ENCODE assay signal across 8 cellular contexts in the genomic region with DNA sequence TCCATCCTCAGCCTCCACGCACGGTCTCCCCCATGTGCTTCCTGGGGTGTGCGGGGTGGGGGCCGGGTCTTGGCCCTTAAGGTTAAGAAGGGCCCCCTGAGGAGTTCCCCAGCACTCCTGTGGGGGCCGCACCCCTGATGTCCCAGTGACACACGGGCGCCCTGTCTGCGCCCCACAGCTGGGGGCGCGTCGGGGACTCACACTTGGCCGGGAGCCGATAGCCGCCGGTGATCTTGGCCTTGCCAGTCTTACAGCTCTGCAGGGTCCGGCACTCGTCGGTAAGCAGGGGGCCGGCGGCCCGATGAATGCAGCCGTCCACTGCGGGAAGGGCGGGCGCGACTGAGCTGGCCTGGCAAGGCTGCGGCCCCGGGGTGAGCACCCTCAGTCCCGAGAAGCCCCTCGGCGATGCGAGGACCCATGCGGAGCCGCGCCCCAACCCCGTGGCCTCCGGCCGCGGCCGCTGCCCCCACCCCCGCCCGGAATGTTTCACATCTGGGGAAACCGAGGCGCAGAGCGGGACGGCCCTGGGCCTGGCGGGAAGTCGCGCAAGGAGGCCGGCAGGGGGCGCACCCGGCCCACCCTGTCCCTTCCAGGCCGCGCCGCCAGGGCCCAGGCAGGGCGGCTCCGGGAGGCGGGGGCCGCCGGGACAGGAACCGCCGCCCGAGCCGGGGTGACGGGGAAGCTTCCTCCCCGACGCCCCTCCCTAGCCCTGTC. TPM values are rescaled to one million over a fixed set of nuclear protein-coding genes. Genes with fewer than 3 reads are reported as not detected.
DNase-seq lines count a peak whose midpoint lies in the region; ATAC-seq and TF ChIP-seq lines count a peak whose summit lies in the region.

No MANE protein-coding gene starts in this region.

- H3K9me3 ChIP-seq in stomach, result no peaks in the 10 kb centered on the region

- H3K27ac ChIP-seq in stomach, result peak overlapping the region in 1 of 5 donors; percentile 16

- peak; percentile 55 for ATAC-seq in GM18502 (IDR thresholded peaks at IDR 0.05; ENCODE audit: poor library complexity, unreplicated experiment)

- peaks cover 30 to 37% (median 36%) of the 10 kb centered on the region in 4 donors for H3K36me3 ChIP-seq in stomach

- WGBS in stomach, 5 donors, result 0 to 2% (median 2%) methylated on average over 5 to 67 of the region's 67 CpGs

- H3K4me3 Mint-ChIP-seq in neural crest cell, result peak overlapping the region; percentile 49

- H3K4me3 ChIP-seq in stomach, result peak overlapping the region; percentile 19 to 48 (median 40)

- H3K4me1 ChIP-seq in stomach, result peaks cover 29 to 43% (median 32%) of the 10 kb centered on the region in 4 donors

- intact Hi-C loops in stomach (cut with DNase I; ENCODE audit: low total_unique reads), result loop anchor here (2.0 kb wide), 1 partner anchor 149 kb away; no protein-coding TSS in a partner anchor

- peaks cover 3% of the 10 kb centered on the region for H3K36me3 Mint-ChIP-seq in neural crest cell (ENCODE audit: low read depth)

- no peak overlapping the region for H3K27ac Mint-ChIP-seq in neural crest cell (ENCODE audit: unreplicated experiment)

- H3K4me1 Mint-ChIP-seq in neural crest cell, result peaks cover 19% of the 10 kb centered on the region

- peaks cover 0 to 26% (median 0%) of the 10 kb centered on the region in 3 donors for H3K27me3 ChIP-seq in stomach

- no peak for TF ChIP-seq POLR2A in stomach (IDR thresholded peaks at IDR 0.05)

- no peaks in the 10 kb centered on the region for H3K9me3 Mint-ChIP-seq in neural crest cell

- TF ChIP-seq EP300 in stomach (IDR thresholded peaks at IDR 0.05), result no peak

- peaks cover 17% of the 10 kb centered on the region for H3K27me3 Mint-ChIP-seq in neural crest cell (ENCODE audit: low read depth)

- DNase-seq in NAMALWA (ENCODE audit: low spot score), result peak; percentile 70
- DNase-seq in activated T-helper 9 cell treated with anti-CD3 and anti-CD28 coated beads, Interleukin-2, amount 50 U/mL, for 16 hours (ENCODE audit: low read depth), result peak; percentile 68
- peak; percentile 61 for DNase-seq in fibroblast of peridontal ligament (ENCODE audit: extremely low read depth)
- DNase-seq in neural crest cell (ENCODE audit: low read depth, low spot score), result peak; percentile 74
- DNase-seq in stomach, result peak; percentile 80
- DNase-seq in NCI-H2227 (lab: John Stamatoyannopoulos, UW; ENCODE audit: unreplicated experiment), result no peak
- DNase-seq in NCI-H2107 (lab: John Stamatoyannopoulos, UW), result no peak

- TF ChIP-seq CTCF in neural crest cell (conservative IDR thresholded peaks at IDR 0.05) (peak; percentile 84), stomach (IDR thresholded peaks at IDR 0.05) (peak in 5 of 7 experiments; percentile 14 to 92 (median 74))

RNA-seq across cellular contexts. Expression of a gene that starts 13.9 kb away (rescaled TPM):
- 122 and 124 TPM in 2 replicates for total RNA-seq in neural crest cell
- total RNA-seq in stomach, result 100 to 1,000 TPM in 1 of 5 donors, 10 to 100 TPM in 4; 33.6 to 161 (median 40.3) TPM
- 10 to 100 TPM; 62.3 to 74.2 (median 64.8) TPM for polyA plus RNA-seq in stomach

RNA-seq across cellular contexts. Expression of a gene that starts 25.8 kb away (rescaled TPM):
- total RNA-seq in neural crest cell (349 and 389 TPM in 2 replicates), stomach (1,000 to 10,000 TPM in 1 of 5 donors, 100 to 1,000 TPM in 4; 107 to 1,004 (median 523) TPM)
- polyA plus RNA-seq in stomach, result 1,000 to 10,000 TPM in 2 of 3 donors, 100 to 1,000 TPM in 1; 910 to 1,045 (median 1,001) TPM

RNA-seq across cellular contexts. Expression of a gene that starts 35.5 kb away (rescaled TPM):
- total RNA-seq in neural crest cell (2.4 and 3.0 TPM in 2 replicates), stomach (1 to 10 TPM in 1 of 5 donors, under 1 TPM in 1, not detected in 3; 0.73 to 1.3 TPM)
- polyA plus RNA-seq in stomach, result under 1 TPM in 2 of 3 donors, not detected in 1; 0.12 to 0.28 TPM

Comparison
In these comparisons a context has a peak if more than half of its experiments do, and no peak if none do; other contexts are left out.
1. DNase-seq: peak in NAMALWA (single experiment), activated T-helper 9 cell treated with anti-CD3 and anti-CD28 coated beads, Interleukin-2, amount 50 U/mL, for 16 hours (single experiment), fibroblast of peridontal ligament (single experiment), neural crest cell (single experiment) and stomach (single experiment); none in NCI-H2227 (single experiment) and NCI-H2107 (single experiment).